ENCODE assay signal across 22 cellular contexts in genomic region chr11:119350302-119350701, GRCh38. TPM values are rescaled to one million over a fixed set of nuclear protein-coding genes. Genes with fewer than 3 reads are reported as not detected.
"Had no signal": no experiment of that assay in that cellular context is flagged by ENCODE, and none has a peak within 500 bp of the region (broad histone marks: within the 10 kb centered on the region; RNA-seq: fewer than 3 reads in every experiment).

No MANE protein-coding gene starts in this region.

- H3K27ac ChIP-seq: cardiac muscle cell, gastrocnemius medialis, left lung, tibial nerve, WERI-Rb-1 had no signal

- ATAC-seq: activated naive CD4-positive, alpha-beta T cell treated with anti-CD3 and anti-CD28 coated beads, Interleukin-2, amount 50 U/mL, for 72 hours; activated T-cell treated with anti-CD3 and anti-CD28 coated beads, Interleukin-2, amount 50 U/mL, for 72 hours; esophagus mucosa; gastrocnemius medialis; left lung had no signal

- H3K36me3 Mint-ChIP-seq: activated naive CD4-positive, alpha-beta T cell treated with anti-CD3 and anti-CD28 coated beads, Interleukin-2, amount 50 U/mL, for 72 hours had no signal

- H3K27me3 ChIP-seq: cardiac muscle cell, gastrocnemius medialis, tibial nerve had no signal

- DNase-seq: activated CD4-positive, alpha-beta T cell treated with anti-CD3 and anti-CD28 coated beads for 1 hour; activated effector memory CD4-positive, alpha-beta T cell treated with anti-CD3 and anti-CD28 coated beads, Interleukin-2, amount 50 U/mL, for 16 hours; activated T-cell treated with anti-CD3 and anti-CD28 coated beads, Interleukin-2, amount 50 U/mL, for 72 hours; amniotic stem cell; gastrocnemius medialis; head of caudate nucleus; left lung; mammary epithelial cell; nephron progenitor cell; stimulated activated CD4-positive, alpha-beta T cell treated with anti-CD3 and anti-CD28 coated beads, Interleukin-12 subunit alpha, Interleukin-12 subunit beta, amount 100 ng/mL, for 4 hours; stimulated activated CD4-positive, alpha-beta T cell treated with anti-CD3 and anti-CD28 coated beads, Interleukin-1b, Interleukin-23, amount 100 ng/mL, for 48 hours; WERI-Rb-1 had no signal

- H3K4me3 Mint-ChIP-seq: activated T-cell treated with anti-CD3 and anti-CD28 coated beads, Interleukin-2, amount 50 U/mL, for 72 hours; nephron progenitor cell; stimulated activated naive CD8-positive, alpha-beta T cell treated with anti-CD3 and anti-CD28 coated beads, Interleukin-15, Interleukin-2, amounts not matched to agents 100 ng/mL and 50 ng/mL, for 24 hours had no signal

- FAIRE-seq: keratinocyte, urothelium cell line had no signal

- H3K36me3 ChIP-seq: left lung, tibial nerve had no signal

- H3K4me1 ChIP-seq: left lung had no signal

- H3K27ac Mint-ChIP-seq: activated T-cell treated with anti-CD3 and anti-CD28 coated beads, Interleukin-2, amount 50 U/mL, for 72 hours; nephron progenitor cell; stimulated activated naive CD8-positive, alpha-beta T cell treated with anti-CD3 and anti-CD28 coated beads, Interleukin-15, Interleukin-2, amounts not matched to agents 100 ng/mL and 50 ng/mL, for 24 hours had no signal

- H3K4me3 ChIP-seq: cardiac muscle cell, gastrocnemius medialis, left lung, tibial nerve had no signal

- H3K9me3 ChIP-seq: gastrocnemius medialis, left lung, tibial nerve had no signal

- H3K9me3 Mint-ChIP-seq: activated naive CD4-positive, alpha-beta T cell treated with anti-CD3 and anti-CD28 coated beads, Interleukin-2, amount 50 U/mL, for 72 hours; activated T-cell treated with anti-CD3 and anti-CD28 coated beads, Interleukin-2, amount 50 U/mL, for 72 hours; stimulated activated naive CD8-positive, alpha-beta T cell treated with anti-CD3 and anti-CD28 coated beads, Interleukin-15, Interleukin-2, amounts not matched to agents 100 ng/mL and 50 ng/mL, for 24 hours had no signal

RNA-seq across cellular contexts. Expression of gene MFRP, which starts 3.8 kb away (rescaled TPM):
- total RNA-seq: activated naive CD4-positive, alpha-beta T cell treated with anti-CD3 and anti-CD28 coated beads, Interleukin-2, amount 50 U/mL, for 72 hours; activated T-cell treated with anti-CD3 and anti-CD28 coated beads, Interleukin-2, amount 50 U/mL, for 72 hours; cardiac muscle cell; dermis microvascular lymphatic vessel endothelial cell; esophagus mucosa; gastrocnemius medialis; left lung; mammary epithelial cell; omental fat pad; posterior vena cava had no signal
- polyA plus RNA-seq: cardiac muscle cell, keratinocyte, mammary epithelial cell had no signal

RNA-seq across cellular contexts. Expression of gene C1QTNF5, which starts 9.6 kb away (rescaled TPM):
- total RNA-seq: activated naive CD4-positive, alpha-beta T cell treated with anti-CD3 and anti-CD28 coated beads, Interleukin-2, amount 50 U/mL, for 72 hours; activated T-cell treated with anti-CD3 and anti-CD28 coated beads, Interleukin-2, amount 50 U/mL, for 72 hours had no signal
- polyA plus RNA-seq: keratinocyte had no signal
